Comparison of ENCODE assay signal across 32 cellular contexts in the genomic region with DNA sequence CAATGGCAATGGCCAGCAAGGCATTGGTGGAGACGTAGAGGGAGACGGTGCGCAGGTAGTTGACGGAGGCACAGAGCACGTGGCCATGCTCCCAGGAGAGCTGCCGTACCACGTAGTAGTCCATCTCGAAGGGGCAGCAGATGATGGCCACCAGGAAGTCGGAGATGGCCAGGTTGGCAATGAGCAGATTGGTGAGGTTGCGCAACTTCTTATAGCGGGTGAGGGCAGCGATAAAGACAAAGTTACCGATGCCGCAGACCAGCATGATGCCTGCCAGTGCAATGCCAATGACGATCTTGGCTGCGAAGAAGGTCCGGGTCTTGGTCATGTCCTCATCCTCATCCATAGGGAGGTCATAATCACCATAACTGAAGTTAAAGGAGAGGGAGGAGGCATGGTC. TPM values are rescaled to one million over a fixed set of nuclear protein-coding genes. Genes with fewer than 3 reads are reported as not detected.
"Had no signal": no experiment of that assay in that cellular context is flagged by ENCODE, and none has a peak within 500 bp of the region (broad histone marks: within the 10 kb centered on the region; RNA-seq: fewer than 3 reads in every experiment).

No MANE protein-coding gene starts in this region.

- H3K4me3 ChIP-seq: ascending aorta, coronary artery, dorsolateral prefrontal cortex, esophagus muscularis mucosa, gastrocnemius medialis, heart left ventricle had no signal

- H3K27ac Mint-ChIP-seq: activated CD4-positive, alpha-beta memory T cell treated with anti-CD3 and anti-CD28 coated beads, Interleukin-2, amount 10 ng/mL, durations not matched to agents 7 days and 5 days; activated CD4-positive, alpha-beta T cell treated with anti-CD3 and anti-CD28 coated beads, Interleukin-2, amount 10 ng/mL, durations not matched to agents 7 days and 5 days; activated naive CD4-positive, alpha-beta T cell treated with anti-CD3 and anti-CD28 coated beads, Interleukin-2, amount 10 ng/mL, durations not matched to agents 7 days and 5 days; activated naive CD4-positive, alpha-beta T cell treated with anti-CD3 and anti-CD28 coated beads, Interleukin-2, amount 50 U/mL, for 72 hours; activated naive CD8-positive, alpha-beta T cell treated with anti-CD3 and anti-CD28 coated beads, Interleukin-2, amount 10 ng/mL, durations not matched to agents 7 days and 5 days; activated T-cell treated with anti-CD3 and anti-CD28 coated beads, Interleukin-2, amount 50 U/mL, for 24 hours; activated T-cell treated with anti-CD3 and anti-CD28 coated beads, Interleukin-2, amount 50 U/mL, for 72 hours; dendritic cell treated with granulocyte-macrophage colony-stimulating factor and Interleukin-4, amounts not matched to agents 40 ng/mL and 50 ng/mL, for 4 days; endodermal cell had no signal

- H3K36me3 ChIP-seq: ascending aorta, esophagus muscularis mucosa, gastrocnemius medialis, heart left ventricle had no signal

- H3K36me3 Mint-ChIP-seq: activated naive CD4-positive, alpha-beta T cell treated with anti-CD3 and anti-CD28 coated beads, Interleukin-2, amount 10 ng/mL, durations not matched to agents 7 days and 5 days; activated naive CD8-positive, alpha-beta T cell treated with anti-CD3 and anti-CD28 coated beads, Interleukin-2, amount 10 ng/mL, durations not matched to agents 7 days and 5 days; brain had no signal

- H3K4me1 ChIP-seq: ascending aorta, foreskin keratinocyte, gastrocnemius medialis had no signal

- DNase-seq: activated CD4-positive, alpha-beta memory T cell treated with anti-CD3 and anti-CD28 coated beads, Interleukin-2, amount 10 ng/mL, durations not matched to agents 7 days and 5 days; activated CD4-positive, alpha-beta T cell treated with anti-CD3 and anti-CD28 coated beads for 1 hour; activated CD4-positive, alpha-beta T cell treated with anti-CD3 and anti-CD28 coated beads for 4 hours; activated CD4-positive, alpha-beta T cell treated with anti-CD3 and anti-CD28 coated beads, Interleukin-2, amount 10 ng/mL, durations not matched to agents 7 days and 5 days; activated CD4-positive, alpha-beta T cell treated with anti-CD3 and anti-CD28 coated beads, Interleukin-2, amount 50 U/mL, for 4 hours; activated CD8-positive, alpha-beta memory T cell treated with anti-CD3 and anti-CD28 coated beads, Interleukin-2, amount 50 U/mL, for 48 hours; activated gamma-delta T cell; activated naive CD4-positive, alpha-beta T cell; activated naive CD4-positive, alpha-beta T cell treated with anti-CD3 and anti-CD28 coated beads, Interleukin-2, amount 10 ng/mL, durations not matched to agents 7 days and 5 days; activated naive CD8-positive, alpha-beta T cell treated with anti-CD3 and anti-CD28 coated beads, Interleukin-2, amount 10 ng/mL, durations not matched to agents 7 days and 5 days; activated T-cell treated with anti-CD3 and anti-CD28 coated beads for 4 hours; activated T-cell treated with anti-CD3 and anti-CD28 coated beads, Interleukin-2, amount 50 U/mL, for 24 hours; activated T-cell treated with anti-CD3 and anti-CD28 coated beads, Interleukin-2, amount 50 U/mL, for 72 hours; dorsolateral prefrontal cortex; effector memory CD4-positive, alpha-beta T cell; endodermal cell; erythroblast; foreskin keratinocyte; gastrocnemius medialis; glutamatergic neuron; heart left ventricle; T-helper 2 cell had no signal

- H3K4me1 Mint-ChIP-seq: activated CD4-positive, alpha-beta memory T cell treated with anti-CD3 and anti-CD28 coated beads, Interleukin-2, amount 10 ng/mL, durations not matched to agents 7 days and 5 days; activated CD4-positive, alpha-beta T cell treated with anti-CD3 and anti-CD28 coated beads, Interleukin-2, amount 10 ng/mL, durations not matched to agents 7 days and 5 days; activated naive CD4-positive, alpha-beta T cell treated with anti-CD3 and anti-CD28 coated beads, Interleukin-2, amount 10 ng/mL, durations not matched to agents 7 days and 5 days; brain; central memory CD8-positive, alpha-beta T cell had no signal

- H3K4me3 Mint-ChIP-seq: activated CD4-positive, alpha-beta memory T cell treated with anti-CD3 and anti-CD28 coated beads, Interleukin-2, amount 10 ng/mL, durations not matched to agents 7 days and 5 days; activated CD4-positive, alpha-beta T cell treated with anti-CD3 and anti-CD28 coated beads, Interleukin-2, amount 10 ng/mL, durations not matched to agents 7 days and 5 days; activated naive CD4-positive, alpha-beta T cell treated with anti-CD3 and anti-CD28 coated beads, Interleukin-2, amount 10 ng/mL, durations not matched to agents 7 days and 5 days; activated naive CD8-positive, alpha-beta T cell treated with anti-CD3 and anti-CD28 coated beads, Interleukin-2, amount 10 ng/mL, durations not matched to agents 7 days and 5 days; activated T-cell treated with anti-CD3 and anti-CD28 coated beads, Interleukin-2, amount 50 U/mL, for 24 hours; activated T-cell treated with anti-CD3 and anti-CD28 coated beads, Interleukin-2, amount 50 U/mL, for 72 hours; central memory CD8-positive, alpha-beta T cell; dendritic cell treated with granulocyte-macrophage colony-stimulating factor and Interleukin-4, amounts not matched to agents 40 ng/mL and 50 ng/mL, for 4 days; endodermal cell had no signal

- ATAC-seq: activated naive CD4-positive, alpha-beta T cell treated with anti-CD3 and anti-CD28 coated beads, Interleukin-2, amount 50 U/mL, for 72 hours; activated T-cell treated with anti-CD3 and anti-CD28 coated beads, Interleukin-2, amount 50 U/mL, for 72 hours; foreskin keratinocyte; gastrocnemius medialis; heart left ventricle had no signal

- H3K27ac ChIP-seq: ascending aorta, coronary artery, dorsolateral prefrontal cortex, esophagus muscularis mucosa, foreskin keratinocyte, gastrocnemius medialis, heart left ventricle had no signal

- H3K9me3 ChIP-seq: ascending aorta, gastrocnemius medialis had no signal

RNA-seq across cellular contexts. Expression of gene PROKR2, which starts 2.8 kb away (rescaled TPM):
- total RNA-seq: activated CD4-positive, alpha-beta memory T cell treated with anti-CD3 and anti-CD28 coated beads, Interleukin-2, amount 10 ng/mL, durations not matched to agents 7 days and 5 days; activated CD4-positive, alpha-beta T cell treated with anti-CD3 and anti-CD28 coated beads, Interleukin-2, amount 10 ng/mL, durations not matched to agents 7 days and 5 days; activated naive CD4-positive, alpha-beta T cell treated with anti-CD3 and anti-CD28 coated beads, Interleukin-2, amount 50 U/mL, for 72 hours; activated naive CD8-positive, alpha-beta T cell treated with anti-CD3 and anti-CD28 coated beads, Interleukin-2, amount 10 ng/mL, durations not matched to agents 7 days and 5 days; activated T-cell treated with anti-CD3 and anti-CD28 coated beads, Interleukin-2, amount 50 U/mL, for 72 hours; ascending aorta; bronchial epithelial cell; cardiac septum; endodermal cell; esophagus muscularis mucosa; foreskin keratinocyte; gastrocnemius medialis; heart left ventricle; T-helper 1 cell treated with Interleukin-12 subunit alpha and Interleukin-12 subunit beta and Interleukin-4 antibody, amounts not matched to agents 30 ng/mL and 1 ng/mL, for 36 hours had no signal
- polyA plus RNA-seq: foreskin keratinocyte, heart left ventricle had no signal
